ENCODE assay signal across 1 cellular context in the genomic region with DNA sequence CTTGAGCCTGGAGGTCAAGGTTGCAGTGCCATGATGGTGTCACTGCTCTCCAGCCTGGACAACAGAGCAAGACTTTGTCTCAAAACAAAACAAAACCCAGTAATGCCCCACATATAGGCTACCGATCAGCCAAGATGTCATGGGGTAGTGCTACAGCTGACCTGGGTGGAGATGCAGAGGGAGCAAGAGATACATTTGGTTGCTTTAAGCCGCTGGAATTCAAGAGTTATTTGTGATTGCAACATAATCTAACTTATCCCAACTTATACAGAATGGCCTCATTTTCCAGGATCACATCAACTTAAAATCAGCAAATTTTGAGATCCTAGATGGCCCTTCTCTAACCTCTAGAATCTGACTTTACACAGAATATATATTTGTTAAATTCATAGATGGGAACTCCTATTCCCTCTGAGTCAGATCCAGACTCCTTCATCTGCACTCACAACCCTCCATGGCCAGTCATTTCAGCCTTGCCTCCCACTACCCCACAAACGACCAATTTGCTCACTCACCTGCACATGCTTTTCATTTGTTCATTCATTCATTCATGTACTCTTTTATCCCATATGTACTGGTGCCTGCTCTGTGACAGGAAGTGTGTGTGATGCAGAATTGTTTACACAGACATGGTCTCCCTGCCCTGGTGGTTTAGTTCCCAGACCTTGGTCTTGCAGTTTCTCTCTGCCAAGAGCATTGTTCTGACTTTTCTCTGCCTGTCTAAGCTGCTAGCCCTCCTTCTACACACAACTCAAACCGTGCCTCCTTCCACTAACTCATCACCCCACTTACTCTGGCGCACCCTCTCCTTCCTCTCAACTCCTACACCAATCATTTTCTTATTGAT.
TF ChIP-seq lines count a peak whose summit lies in the region.

No MANE protein-coding gene starts in this region.

TF ChIP-seq in GM12878, 131 proteins besides CTCF, POLR2A, EP300 and RAD21:
- TF ChIP-seq RUNX3 (IDR thresholded peaks at IDR 0.05; ENCODE audit: low read length): peak; percentile 21; the same call in 1 of the 2 replicates
- no peak for TF ChIP-seq PML (IDR thresholded peaks at IDR 0.05; ENCODE audit: low read length)
- TF ChIP-seq IRF4 (IDR thresholded peaks at IDR 0.05; ENCODE audit: low read depth, low read length): peak; percentile 74; the same call in 1 of the 2 replicates
- no peak for TF ChIP-seq POLR2AphosphoS5 (IDR thresholded peaks at IDR 0.05; ENCODE audit: low read length)
- peak; percentile 62 for TF ChIP-seq JUNB (IDR thresholded peaks at IDR 0.05)
- TF ChIP-seq HCFC1 (IDR thresholded peaks at IDR 0.05; ENCODE audit: low read length): no peak
- TF ChIP-seq, protein P1, sequence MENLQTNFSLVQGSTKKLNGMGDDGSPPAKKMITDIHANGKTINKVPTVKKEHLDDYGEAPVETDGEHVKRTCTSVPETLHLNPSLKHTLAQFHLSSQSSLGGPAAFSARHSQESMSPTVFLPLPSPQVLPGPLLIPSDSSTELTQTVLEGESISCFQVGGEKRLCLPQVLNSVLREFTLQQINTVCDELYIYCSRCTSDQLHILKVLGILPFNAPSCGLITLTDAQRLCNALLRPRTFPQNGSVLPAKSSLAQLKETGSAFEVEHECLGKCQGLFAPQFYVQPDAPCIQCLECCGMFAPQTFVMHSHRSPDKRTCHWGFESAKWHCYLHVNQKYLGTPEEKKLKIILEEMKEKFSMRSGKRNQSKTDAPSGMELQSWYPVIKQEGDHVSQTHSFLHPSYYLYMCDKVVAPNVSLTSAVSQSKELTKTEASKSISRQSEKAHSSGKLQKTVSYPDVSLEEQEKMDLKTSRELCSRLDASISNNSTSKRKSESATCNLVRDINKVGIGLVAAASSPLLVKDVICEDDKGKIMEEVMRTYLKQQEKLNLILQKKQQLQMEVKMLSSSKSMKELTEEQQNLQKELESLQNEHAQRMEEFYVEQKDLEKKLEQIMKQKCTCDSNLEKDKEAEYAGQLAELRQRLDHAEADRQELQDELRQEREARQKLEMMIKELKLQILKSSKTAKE (IDR thresholded peaks at IDR 0.05; ENCODE audit: low read depth, poor library complexity, severe bottlenecking): no peak
- TF ChIP-seq ZNF24 (IDR thresholded peaks at IDR 0.05): peak; percentile 79
- TF ChIP-seq NBN (IDR thresholded peaks at IDR 0.05): no peak
- TF ChIP-seq, protein P2, sequence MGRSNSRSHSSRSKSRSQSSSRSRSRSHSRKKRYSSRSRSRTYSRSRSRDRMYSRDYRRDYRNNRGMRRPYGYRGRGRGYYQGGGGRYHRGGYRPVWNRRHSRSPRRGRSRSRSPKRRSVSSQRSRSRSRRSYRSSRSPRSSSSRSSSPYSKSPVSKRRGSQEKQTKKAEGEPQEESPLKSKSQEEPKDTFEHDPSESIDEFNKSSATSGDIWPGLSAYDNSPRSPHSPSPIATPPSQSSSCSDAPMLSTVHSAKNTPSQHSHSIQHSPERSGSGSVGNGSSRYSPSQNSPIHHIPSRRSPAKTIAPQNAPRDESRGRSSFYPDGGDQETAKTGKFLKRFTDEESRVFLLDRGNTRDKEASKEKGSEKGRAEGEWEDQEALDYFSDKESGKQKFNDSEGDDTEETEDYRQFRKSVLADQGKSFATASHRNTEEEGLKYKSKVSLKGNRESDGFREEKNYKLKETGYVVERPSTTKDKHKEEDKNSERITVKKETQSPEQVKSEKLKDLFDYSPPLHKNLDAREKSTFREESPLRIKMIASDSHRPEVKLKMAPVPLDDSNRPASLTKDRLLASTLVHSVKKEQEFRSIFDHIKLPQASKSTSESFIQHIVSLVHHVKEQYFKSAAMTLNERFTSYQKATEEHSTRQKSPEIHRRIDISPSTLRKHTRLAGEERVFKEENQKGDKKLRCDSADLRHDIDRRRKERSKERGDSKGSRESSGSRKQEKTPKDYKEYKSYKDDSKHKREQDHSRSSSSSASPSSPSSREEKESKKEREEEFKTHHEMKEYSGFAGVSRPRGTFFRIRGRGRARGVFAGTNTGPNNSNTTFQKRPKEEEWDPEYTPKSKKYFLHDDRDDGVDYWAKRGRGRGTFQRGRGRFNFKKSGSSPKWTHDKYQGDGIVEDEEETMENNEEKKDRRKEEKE (IDR thresholded peaks at IDR 0.05): no peak
- TF ChIP-seq PAX5 (IDR thresholded peaks at IDR 0.05; ENCODE audit: borderline replicate concordance, low read depth, low read length): no peak
- no peak for TF ChIP-seq ZNF274 (IDR thresholded peaks at IDR 0.05; ENCODE audit: insufficient read depth, insufficient read length)
- TF ChIP-seq, protein P3, sequence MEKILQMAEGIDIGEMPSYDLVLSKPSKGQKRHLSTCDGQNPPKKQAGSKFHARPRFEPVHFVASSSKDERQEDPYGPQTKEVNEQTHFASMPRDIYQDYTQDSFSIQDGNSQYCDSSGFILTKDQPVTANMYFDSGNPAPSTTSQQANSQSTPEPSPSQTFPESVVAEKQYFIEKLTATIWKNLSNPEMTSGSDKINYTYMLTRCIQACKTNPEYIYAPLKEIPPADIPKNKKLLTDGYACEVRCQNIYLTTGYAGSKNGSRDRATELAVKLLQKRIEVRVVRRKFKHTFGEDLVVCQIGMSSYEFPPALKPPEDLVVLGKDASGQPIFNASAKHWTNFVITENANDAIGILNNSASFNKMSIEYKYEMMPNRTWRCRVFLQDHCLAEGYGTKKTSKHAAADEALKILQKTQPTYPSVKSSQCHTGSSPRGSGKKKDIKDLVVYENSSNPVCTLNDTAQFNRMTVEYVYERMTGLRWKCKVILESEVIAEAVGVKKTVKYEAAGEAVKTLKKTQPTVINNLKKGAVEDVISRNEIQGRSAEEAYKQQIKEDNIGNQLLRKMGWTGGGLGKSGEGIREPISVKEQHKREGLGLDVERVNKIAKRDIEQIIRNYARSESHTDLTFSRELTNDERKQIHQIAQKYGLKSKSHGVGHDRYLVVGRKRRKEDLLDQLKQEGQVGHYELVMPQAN (conservative IDR thresholded peaks at IDR 0.05): no peak
- peak; percentile 40; the same call in 1 of the 2 replicates for TF ChIP-seq BCL11A (IDR thresholded peaks at IDR 0.05; ENCODE audit: low read depth, low read length)
- TF ChIP-seq, protein P4, sequence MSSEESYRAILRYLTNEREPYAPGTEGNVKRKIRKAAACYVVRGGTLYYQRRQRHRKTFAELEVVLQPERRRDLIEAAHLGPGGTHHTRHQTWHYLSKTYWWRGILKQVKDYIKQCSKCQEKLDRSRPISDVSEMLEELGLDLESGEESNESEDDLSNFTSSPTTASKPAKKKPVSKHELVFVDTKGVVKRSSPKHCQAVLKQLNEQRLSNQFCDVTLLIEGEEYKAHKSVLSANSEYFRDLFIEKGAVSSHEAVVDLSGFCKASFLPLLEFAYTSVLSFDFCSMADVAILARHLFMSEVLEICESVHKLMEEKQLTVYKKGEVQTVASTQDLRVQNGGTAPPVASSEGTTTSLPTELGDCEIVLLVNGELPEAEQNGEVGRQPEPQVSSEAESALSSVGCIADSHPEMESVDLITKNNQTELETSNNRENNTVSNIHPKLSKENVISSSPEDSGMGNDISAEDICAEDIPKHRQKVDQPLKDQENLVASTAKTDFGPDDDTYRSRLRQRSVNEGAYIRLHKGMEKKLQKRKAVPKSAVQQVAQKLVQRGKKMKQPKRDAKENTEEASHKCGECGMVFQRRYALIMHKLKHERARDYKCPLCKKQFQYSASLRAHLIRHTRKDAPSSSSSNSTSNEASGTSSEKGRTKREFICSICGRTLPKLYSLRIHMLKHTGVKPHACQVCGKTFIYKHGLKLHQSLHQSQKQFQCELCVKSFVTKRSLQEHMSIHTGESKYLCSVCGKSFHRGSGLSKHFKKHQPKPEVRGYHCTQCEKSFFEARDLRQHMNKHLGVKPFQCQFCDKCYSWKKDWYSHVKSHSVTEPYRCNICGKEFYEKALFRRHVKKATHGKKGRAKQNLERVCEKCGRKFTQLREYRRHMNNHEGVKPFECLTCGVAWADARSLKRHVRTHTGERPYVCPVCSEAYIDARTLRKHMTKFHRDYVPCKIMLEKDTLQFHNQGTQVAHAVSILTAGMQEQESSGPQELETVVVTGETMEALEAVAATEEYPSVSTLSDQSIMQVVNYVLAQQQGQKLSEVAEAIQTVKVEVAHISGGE (CRISPR knock-in tag; IDR thresholded peaks at IDR 0.05): no peak
